ENCODE assay signal across 18 cellular contexts in the genomic region with DNA sequence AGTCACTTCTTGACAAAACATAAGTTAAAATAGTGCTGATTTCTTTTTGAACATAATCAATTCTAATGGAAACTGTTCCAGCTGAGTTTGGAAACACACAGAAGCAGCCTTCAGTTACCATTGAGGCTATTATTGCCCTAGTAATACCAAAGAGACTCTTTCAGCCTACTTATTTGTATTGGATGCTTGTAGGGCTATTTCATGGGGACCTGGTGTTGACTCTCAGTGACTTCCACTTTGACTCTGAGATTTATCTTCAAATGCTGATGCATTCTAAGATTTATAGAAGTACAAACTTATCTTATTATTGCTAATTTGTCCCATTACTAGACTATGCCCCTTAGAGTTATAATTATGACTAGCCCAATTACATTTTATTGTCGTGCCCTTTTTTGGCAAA.
"Had no signal": no experiment of that assay in that cellular context is flagged by ENCODE, and none has a peak within 500 bp of the region (broad histone marks: within the 10 kb centered on the region; RNA-seq: fewer than 3 reads in every experiment).

No MANE protein-coding gene starts in this region.

- FAIRE-seq: colon, frontal cortex, kidney, small intestine, urothelium cell line had no signal

- H3K27me3 ChIP-seq: heart right ventricle, neutrophil, right atrium auricular region had no signal

- H3K27ac ChIP-seq: neutrophil had no signal

- H3K9me3 ChIP-seq: mucosa of descending colon, neutrophil, right atrium auricular region had no signal

- H3K4me3 Mint-ChIP-seq: type B pancreatic cell had no signal

- H3K27me3 Mint-ChIP-seq: naive thymus-derived CD8-positive, alpha-beta T cell; type B pancreatic cell had no signal

- H3K36me3 ChIP-seq: heart right ventricle, neutrophil, right atrium auricular region had no signal

- H3K4me3 ChIP-seq: heart right ventricle, lung, mucosa of descending colon, right atrium auricular region had no signal

- DNase-seq: cerebellar nuclear complex; heart right ventricle; kidney; left cardiac atrium; left ventricle myocardium superior; mucosa of descending colon; naive thymus-derived CD8-positive, alpha-beta T cell; posterior cingulate gyrus; stimulated activated CD4-positive, alpha-beta T cell treated with anti-CD3 and anti-CD28 coated beads, Interleukin-12 subunit alpha, Interleukin-12 subunit beta, amount 100 ng/mL, for 4 hours; stimulated activated naive CD4-positive, alpha-beta T cell treated with Interleukin-2 at 50 U/mL for 16 hours had no signal
